Comparison of ENCODE assay signal across 1 cellular context in genomic region chr11:78391424-78391823, GRCh38.
TF ChIP-seq lines count a peak whose summit lies in the region.

No MANE protein-coding gene starts in this region.

TF ChIP-seq in HepG2, 621 proteins besides CTCF, POLR2A, EP300 and RAD21 (continued from another document):
- TF ChIP-seq ZNF704 (CRISPR knock-in tag; IDR thresholded peaks at IDR 0.05; ENCODE audit: borderline replicate concordance) = no peak
- TF ChIP-seq ZNF276 (CRISPR knock-in tag; IDR thresholded peaks at IDR 0.05; ENCODE audit: low read depth) = no peak
- TF ChIP-seq SYNCRIP (IDR thresholded peaks at IDR 0.05; ENCODE audit: insufficient read depth, low read depth, low read length) = no peak
- no peak for TF ChIP-seq ZBTB42 (CRISPR knock-in tag; IDR thresholded peaks at IDR 0.05)
- TF ChIP-seq, protein P1, sequence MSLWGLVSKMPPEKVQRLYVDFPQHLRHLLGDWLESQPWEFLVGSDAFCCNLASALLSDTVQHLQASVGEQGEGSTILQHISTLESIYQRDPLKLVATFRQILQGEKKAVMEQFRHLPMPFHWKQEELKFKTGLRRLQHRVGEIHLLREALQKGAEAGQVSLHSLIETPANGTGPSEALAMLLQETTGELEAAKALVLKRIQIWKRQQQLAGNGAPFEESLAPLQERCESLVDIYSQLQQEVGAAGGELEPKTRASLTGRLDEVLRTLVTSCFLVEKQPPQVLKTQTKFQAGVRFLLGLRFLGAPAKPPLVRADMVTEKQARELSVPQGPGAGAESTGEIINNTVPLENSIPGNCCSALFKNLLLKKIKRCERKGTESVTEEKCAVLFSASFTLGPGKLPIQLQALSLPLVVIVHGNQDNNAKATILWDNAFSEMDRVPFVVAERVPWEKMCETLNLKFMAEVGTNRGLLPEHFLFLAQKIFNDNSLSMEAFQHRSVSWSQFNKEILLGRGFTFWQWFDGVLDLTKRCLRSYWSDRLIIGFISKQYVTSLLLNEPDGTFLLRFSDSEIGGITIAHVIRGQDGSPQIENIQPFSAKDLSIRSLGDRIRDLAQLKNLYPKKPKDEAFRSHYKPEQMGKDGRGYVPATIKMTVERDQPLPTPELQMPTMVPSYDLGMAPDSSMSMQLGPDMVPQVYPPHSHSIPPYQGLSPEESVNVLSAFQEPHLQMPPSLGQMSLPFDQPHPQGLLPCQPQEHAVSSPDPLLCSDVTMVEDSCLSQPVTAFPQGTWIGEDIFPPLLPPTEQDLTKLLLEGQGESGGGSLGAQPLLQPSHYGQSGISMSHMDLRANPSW (CRISPR knock-in tag; IDR thresholded peaks at IDR 0.05; ENCODE audit: borderline replicate concordance) = no peak
- no peak for TF ChIP-seq ZFP36L1 (CRISPR knock-in tag; IDR thresholded peaks at IDR 0.05)
- TF ChIP-seq, protein P2, sequence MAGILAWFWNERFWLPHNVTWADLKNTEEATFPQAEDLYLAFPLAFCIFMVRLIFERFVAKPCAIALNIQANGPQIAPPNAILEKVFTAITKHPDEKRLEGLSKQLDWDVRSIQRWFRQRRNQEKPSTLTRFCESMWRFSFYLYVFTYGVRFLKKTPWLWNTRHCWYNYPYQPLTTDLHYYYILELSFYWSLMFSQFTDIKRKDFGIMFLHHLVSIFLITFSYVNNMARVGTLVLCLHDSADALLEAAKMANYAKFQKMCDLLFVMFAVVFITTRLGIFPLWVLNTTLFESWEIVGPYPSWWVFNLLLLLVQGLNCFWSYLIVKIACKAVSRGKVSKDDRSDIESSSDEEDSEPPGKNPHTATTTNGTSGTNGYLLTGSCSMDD (CRISPR knock-in tag; IDR thresholded peaks at IDR 0.05) = no peak
